14 cellular contexts compared by ENCODE assay signal in the genomic region with DNA sequence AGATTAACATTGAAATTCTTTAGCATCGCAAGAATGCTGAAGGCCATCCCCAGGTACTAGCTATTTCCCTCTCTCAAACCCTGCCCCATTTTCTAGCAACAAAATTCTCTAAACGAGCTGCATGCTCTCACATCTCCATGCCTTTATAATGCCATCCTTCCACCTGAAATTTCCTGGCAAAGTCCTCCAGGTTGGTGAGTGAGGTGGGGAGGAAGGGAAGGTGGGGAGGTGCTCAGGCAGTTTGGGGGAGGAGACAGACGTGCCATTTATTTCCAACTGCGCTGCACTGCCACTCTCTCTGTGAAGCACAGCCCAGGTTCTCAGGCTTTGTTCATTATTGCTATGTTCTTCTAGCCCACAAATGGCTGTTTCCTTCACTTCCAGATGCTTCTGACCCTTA.
DNase-seq lines count a peak whose midpoint lies in the region; ATAC-seq and TF ChIP-seq lines count a peak whose summit lies in the region.
"Had no signal": no experiment of that assay in that cellular context is flagged by ENCODE, and none has a peak within 500 bp of the region (broad histone marks: within the 10 kb centered on the region; RNA-seq: fewer than 3 reads in every experiment).

No MANE protein-coding gene starts in this region.

- H3K4me1 ChIP-seq in mammary epithelial cell (ENCODE audit: insufficient read depth, low read length) (no peaks in the 10 kb centered on the region), upper lobe of right lung (no peaks in the 10 kb centered on the region), ascending aorta (no peaks in the 10 kb centered on the region), left ventricle myocardium inferior (no peaks in the 10 kb centered on the region)

- H3K4me3 ChIP-seq in mammary epithelial cell (replicated peaks in 1 of 3; ENCODE audit: insufficient read depth in 1 of 3, low read depth in 2 of 3, low read length in 3 of 3) = no peak overlapping the region
- H3K4me3 ChIP-seq in upper lobe of right lung = no peak overlapping the region
- H3K4me3 ChIP-seq in ascending aorta = no peak overlapping the region
- H3K4me3 ChIP-seq in left ventricle myocardium inferior = no peak overlapping the region
- H3K4me3 ChIP-seq: K562 had no signal

- intact Hi-C loops in MCF 10A (cut with micrococcal nuclease) = no loop called here
- intact Hi-C loops in mammary epithelial cell (cut with micrococcal nuclease) = no loop called here
- intact Hi-C loops in upper lobe of right lung (cut with DNase I) = no loop called here
- intact Hi-C loops in ascending aorta (cut with DNase I) = no loop called here
- intact Hi-C loops in left ventricle myocardium inferior (cut with micrococcal nuclease) = no loop called here

- TF ChIP-seq CTCF in MCF 10A (IDR thresholded peaks at IDR 0.05; ENCODE audit: unreplicated experiment) (no peak), mammary epithelial cell (conservative IDR thresholded peaks at IDR 0.05 in 1 of 2, IDR thresholded peaks at IDR 0.05 in 1 of 2; ENCODE audit: extremely low read depth in 1 of 2, insufficient read depth in 1 of 2, low read depth in 1 of 2, low read length in 2 of 2) (no peak), mesothelial cell of epicardium (IDR thresholded peaks at IDR 0.05; ENCODE audit: unreplicated experiment) (no peak), upper lobe of right lung (IDR thresholded peaks at IDR 0.05) (no peak), ascending aorta (IDR thresholded peaks at IDR 0.05) (no peak), left ventricle myocardium inferior (IDR thresholded peaks at IDR 0.05; ENCODE audit: borderline replicate concordance) (no peak)

- dilution Hi-C loops in mammary epithelial cell (cut with HindIII; ENCODE audit: low sequenced_read_pairs) = no loop called here

- in situ Hi-C loops in mammary epithelial cell (cut with MboI; ENCODE audit: low sequenced_read_pairs in 2 of 2) = no loop called here

- H4K20me1 ChIP-seq in mammary epithelial cell (ENCODE audit: insufficient read depth, low read length) = no peaks in the 10 kb centered on the region

- H3K36me3 ChIP-seq in mammary epithelial cell (ENCODE audit: insufficient read depth, low read length) (no peaks in the 10 kb centered on the region), upper lobe of right lung (no peaks in the 10 kb centered on the region), ascending aorta (no peaks in the 10 kb centered on the region), left ventricle myocardium inferior (no peaks in the 10 kb centered on the region)

- CTCF ChIA-PET in MCF 10A (lab: Yijun Ruan, JAX) = no interaction called here
- CTCF ChIA-PET in mammary epithelial cell (lab: Charles Lee; ENCODE audit: low non-redundant PET) = no interaction called here

- WGBS in mammary epithelial cell (ENCODE audit: low coverage, missing lambda C conversion rate) = 64% methylated on average over 3 of the region's 4 CpGs

- no peak overlapping the region for H2AFZ ChIP-seq in mammary epithelial cell (ENCODE audit: low read depth, low read length)

- H3K4me1 Mint-ChIP-seq in MCF 10A (ENCODE audit: insufficient read depth, unreplicated experiment) (no peaks in the 10 kb centered on the region), mesothelial cell of epicardium (peaks cover 10% of the 10 kb centered on the region)

- H3K4me3 Mint-ChIP-seq in MCF 10A (ENCODE audit: unreplicated experiment) = no peak overlapping the region
- no peak overlapping the region for H3K4me3 Mint-ChIP-seq in mesothelial cell of epicardium

- peaks cover 8% of the 10 kb centered on the region for H3K9me3 Mint-ChIP-seq in MCF 10A (ENCODE audit: unreplicated experiment)
- H3K9me3 Mint-ChIP-seq in mesothelial cell of epicardium = no peaks in the 10 kb centered on the region

- DNase-seq in MCF 10A (ENCODE audit: unreplicated experiment) = no peak
- DNase-seq in mammary epithelial cell = no peak
- peak; percentile 15 for DNase-seq in iPS DF 19.7 (ENCODE audit: low read depth, low spot score)
- no peak for DNase-seq in mesothelial cell of epicardium (ENCODE audit: low spot score in 2 of 2, unreplicated experiment in 2 of 2)
- no peak for DNase-seq in upper lobe of right lung
- DNase-seq in ascending aorta (ENCODE audit: low spot score in 2 of 2) = no peak
- DNase-seq in left ventricle myocardium inferior = no peak
- no peak for DNase-seq in NCI-H748 treated with DMSO at 0.1 percent for 48 hours (lab: John Stamatoyannopoulos, UW)
- DNase-seq: NCI-H2107, NCI-H82, SHP77 treated with DMSO at 0.1 percent for 48 hours had no signal

- H3K27ac ChIP-seq in mammary epithelial cell (ENCODE audit: insufficient read depth, low read depth, low read length) (no peak overlapping the region), upper lobe of right lung (no peak overlapping the region), ascending aorta (no peak overlapping the region), left ventricle myocardium inferior (replicated peaks) (no peak overlapping the region)
- H3K27ac ChIP-seq: C4-2B, HL-60 had no signal

- no peaks in the 10 kb centered on the region for H3K27me3 ChIP-seq in mammary epithelial cell (ENCODE audit: insufficient read depth, low read length)
- H3K27me3 ChIP-seq in upper lobe of right lung = no peaks in the 10 kb centered on the region
- H3K27me3 ChIP-seq in ascending aorta = no peaks in the 10 kb centered on the region
- H3K27me3 ChIP-seq in left ventricle myocardium inferior (ENCODE audit: low read depth) = no peaks in the 10 kb centered on the region

- peak; percentile 63 for ATAC-seq in upper lobe of right lung
- ATAC-seq: K562 had no signal

- H3K27ac Mint-ChIP-seq in MCF 10A (ENCODE audit: low read depth, unreplicated experiment) (peak overlapping the region; percentile 72), mesothelial cell of epicardium (peak overlapping the region; percentile 59)

- H3K36me3 Mint-ChIP-seq in MCF 10A (ENCODE audit: insufficient read depth, unreplicated experiment) (peaks cover 11% of the 10 kb centered on the region), mesothelial cell of epicardium (peaks cover 2% of the 10 kb centered on the region)

- H3K9ac ChIP-seq in mammary epithelial cell (ENCODE audit: insufficient read depth, low read length) = no peak overlapping the region

- POLR2A ChIA-PET in MCF 10A (lab: Yijun Ruan, JAX) = no interaction called here

- no peak overlapping the region for H3K4me2 ChIP-seq in mammary epithelial cell (ENCODE audit: insufficient read depth, low read depth, low read length)

- H3K79me2 ChIP-seq in mammary epithelial cell (ENCODE audit: insufficient read depth, low read length) = no peaks in the 10 kb centered on the region

- H3K27me3 Mint-ChIP-seq in MCF 10A (ENCODE audit: insufficient read depth, unreplicated experiment) (no peaks in the 10 kb centered on the region), mesothelial cell of epicardium (ENCODE audit: low read depth) (no peaks in the 10 kb centered on the region)

- BruUV-seq in MCF 10A (replicated peaks; lab: Mats Ljungman, UMichigan) = no TSS peak
- BruUV-seq in mammary epithelial cell (replicated peaks; lab: Mats Ljungman, UMichigan) = no TSS peak

- H3K9me3 ChIP-seq in mammary epithelial cell (replicated peaks; ENCODE audit: insufficient read depth, low read length) (no peaks in the 10 kb centered on the region), upper lobe of right lung (no peaks in the 10 kb centered on the region), ascending aorta (no peaks in the 10 kb centered on the region), left ventricle myocardium inferior (replicated peaks) (peaks cover 12% of the 10 kb centered on the region)
